Comparison of ENCODE assay signal across 31 cellular contexts in genomic region chr22:29706991-29707390, GRCh38. TPM values are rescaled to one million over a fixed set of nuclear protein-coding genes. Genes with fewer than 3 reads are reported as not detected.
DNase-seq lines count a peak whose midpoint lies in the region; ATAC-seq and TF ChIP-seq lines count a peak whose summit lies in the region.
"Had no signal": no experiment of that assay in that cellular context is flagged by ENCODE, and none has a peak within 500 bp of the region (broad histone marks: within the 10 kb centered on the region; RNA-seq: fewer than 3 reads in every experiment).

No MANE protein-coding gene starts in this region.

- H3K36me3 ChIP-seq in H7 (replicated peaks; ENCODE audit: control insufficient read depth, insufficient read depth, low read length) (no peaks in the 10 kb centered on the region), endodermal cell (ENCODE audit: control insufficient read depth, insufficient read depth, low read length) (no peaks in the 10 kb centered on the region)
- H3K36me3 ChIP-seq: adrenal gland, esophagus squamous epithelium, neural progenitor cell, pancreas, upper lobe of left lung, WERI-Rb-1 had no signal

- H3K36me3 Mint-ChIP-seq in endodermal cell (ENCODE audit: low read depth) = no peaks in the 10 kb centered on the region
- H3K36me3 Mint-ChIP-seq in effector memory CD8-positive, alpha-beta T cell (ENCODE audit: insufficient read depth) = no peaks in the 10 kb centered on the region
- H3K36me3 Mint-ChIP-seq: activated naive CD4-positive, alpha-beta T cell treated with anti-CD3 and anti-CD28 coated beads, Interleukin-2, amount 10 ng/mL, durations not matched to agents 7 days and 5 days; CD8-positive, alpha-beta T cell; neural progenitor cell had no signal

- H3K27ac ChIP-seq in endodermal cell (ENCODE audit: low read depth, low read length) = peak overlapping the region; percentile 72
- H3K27ac ChIP-seq: adrenal gland, esophagus squamous epithelium, HL-60, neural progenitor cell, pancreas, skin epidermis, upper lobe of left lung, WERI-Rb-1 had no signal

- H3K27ac Mint-ChIP-seq in endodermal cell = no peak overlapping the region
- peak overlapping the region in 1 of 2 donors; percentile 30 for H3K27ac Mint-ChIP-seq in effector memory CD8-positive, alpha-beta T cell
- H3K27ac Mint-ChIP-seq: activated naive CD4-positive, alpha-beta T cell treated with anti-CD3 and anti-CD28 coated beads, Interleukin-2, amount 10 ng/mL, durations not matched to agents 7 days and 5 days; activated T-helper 17 cell treated with anti-CD3 and anti-CD28 coated beads, Interleukin-2, amount 50 U/mL, for 72 hours; CD8-positive, alpha-beta T cell had no signal

- WGBS in endodermal cell (ENCODE audit: insufficient coverage in 1 of 2, insufficient read length in 1 of 2), 2 experiments = 81 to 89% methylated on average over 14 to 18 of the region's 18 CpGs

- no peak overlapping the region for H3K4me3 Mint-ChIP-seq in endodermal cell
- H3K4me3 Mint-ChIP-seq in effector memory CD8-positive, alpha-beta T cell = no peak overlapping the region
- H3K4me3 Mint-ChIP-seq: activated naive CD4-positive, alpha-beta T cell treated with anti-CD3 and anti-CD28 coated beads, Interleukin-2, amount 10 ng/mL, durations not matched to agents 7 days and 5 days; activated T-helper 17 cell treated with anti-CD3 and anti-CD28 coated beads, Interleukin-2, amount 50 U/mL, for 72 hours; CD8-positive, alpha-beta T cell; neural progenitor cell had no signal

- no peak for ATAC-seq in effector memory CD8-positive, alpha-beta T cell (replicated peaks)
- ATAC-seq: activated T-helper 17 cell treated with anti-CD3 and anti-CD28 coated beads, Interleukin-2, amount 50 U/mL, for 72 hours; CD8-positive, alpha-beta T cell had no signal

- DNase-seq in NCI-H146 (lab: John Stamatoyannopoulos, UW) = peak; percentile 36
- DNase-seq in NCI-H146 treated with DMSO at 0.1 percent for 48 hours (lab: John Stamatoyannopoulos, UW; ENCODE audit: unreplicated experiment) = no peak
- peak; percentile 48 for DNase-seq in H7
- peak; percentile 81 for DNase-seq in NCI-H774 (lab: John Stamatoyannopoulos, UW)
- no peak for DNase-seq in endodermal cell
- DNase-seq in cerebellum (ENCODE audit: low spot score) = no peak
- no peak for DNase-seq in effector memory CD8-positive, alpha-beta T cell
- no peak for DNase-seq in SIG-M5 (lab: John Stamatoyannopoulos, UW)
- DNase-seq: activated CD4-positive, alpha-beta T cell treated with anti-CD3 and anti-CD28 coated beads for 4 hours; activated naive CD4-positive, alpha-beta T cell treated with anti-CD3 and anti-CD28 coated beads, Interleukin-2, amount 10 ng/mL, durations not matched to agents 7 days and 5 days; adrenal gland; CD8-positive, alpha-beta T cell; dermis blood vessel endothelial cell; DMS53; esophagus squamous epithelium; foreskin melanocyte; Karpas-422; kidney glomerular epithelial cell; NCI-H1930; NCI-H2227 treated with DMSO at 0.1 percent for 48 hours; Right ventricle myocardium superior; stimulated activated naive CD4-positive, alpha-beta T cell; SW 1271; upper lobe of left lung had no signal

- peaks cover 9% of the 10 kb centered on the region for H3K4me1 Mint-ChIP-seq in endodermal cell
- no peaks in the 10 kb centered on the region for H3K4me1 Mint-ChIP-seq in effector memory CD8-positive, alpha-beta T cell (ENCODE audit: low read depth in 2 of 2)
- H3K4me1 Mint-ChIP-seq: activated T-helper 17 cell treated with anti-CD3 and anti-CD28 coated beads, Interleukin-2, amount 50 U/mL, for 72 hours had no signal

- no peak overlapping the region for H3K4me3 ChIP-seq in H7 (ENCODE audit: insufficient read depth, low read depth, low read length)
- H3K4me3 ChIP-seq in endodermal cell (ENCODE audit: low read length) = no peak overlapping the region
- H3K4me3 ChIP-seq: adrenal gland, esophagus squamous epithelium, neural progenitor cell, pancreas, skin epidermis, upper lobe of left lung had no signal

- no peaks in the 10 kb centered on the region for H3K9me3 ChIP-seq in endodermal cell (ENCODE audit: control insufficient read depth, low read length)
- H3K9me3 ChIP-seq: adrenal gland, esophagus squamous epithelium, pancreas, upper lobe of left lung had no signal

- no peak overlapping the region for H3K9ac ChIP-seq in endodermal cell (ENCODE audit: extremely low read depth, low read length, poor library complexity, severe bottlenecking)
- H3K9ac ChIP-seq: neural progenitor cell had no signal

- H3K27me3 ChIP-seq in H7 (ENCODE audit: control insufficient read depth, insufficient read depth, low read length) = peaks cover 12% of the 10 kb centered on the region
- H3K27me3 ChIP-seq in endodermal cell (ENCODE audit: control insufficient read depth, insufficient read depth, low read length, poor library complexity, severe bottlenecking) = peaks cover 9% of the 10 kb centered on the region
- H3K27me3 ChIP-seq: adrenal gland, pancreas, upper lobe of left lung had no signal

- peaks cover 24% of the 10 kb centered on the region for H3K4me1 ChIP-seq in endodermal cell (ENCODE audit: control insufficient read depth, insufficient read depth, low read length)

- peaks cover 30% of the 10 kb centered on the region for H3K27me3 Mint-ChIP-seq in endodermal cell (ENCODE audit: insufficient read depth)
- H3K27me3 Mint-ChIP-seq in effector memory CD8-positive, alpha-beta T cell = peaks cover 3 to 43% of the 10 kb centered on the region in 2 donors

- no peaks in the 10 kb centered on the region for H3K9me3 Mint-ChIP-seq in endodermal cell
- H3K9me3 Mint-ChIP-seq in effector memory CD8-positive, alpha-beta T cell = no peaks in the 10 kb centered on the region
- H3K9me3 Mint-ChIP-seq: activated naive CD4-positive, alpha-beta T cell treated with anti-CD3 and anti-CD28 coated beads, Interleukin-2, amount 10 ng/mL, durations not matched to agents 7 days and 5 days; activated T-helper 17 cell treated with anti-CD3 and anti-CD28 coated beads, Interleukin-2, amount 50 U/mL, for 72 hours; CD8-positive, alpha-beta T cell; neural progenitor cell had no signal

- no peak for TF ChIP-seq CTCF in endodermal cell (conservative IDR thresholded peaks at IDR 0.05)

RNA-seq across cellular contexts. Expression of gene CABP7, which starts 12.8 kb away (rescaled TPM):
- 0.11 TPM in 1 of 2 replicates, not detected in the other for total RNA-seq in H7 (2014; rRNA removed; shearing (Covaris generic))
- under 1 TPM in 1 of 2 donors, not detected in 1; 0.26 TPM for total RNA-seq in endodermal cell
- 17.0 TPM for polyA plus RNA-seq in endodermal cell (2013, experiment 1 of 2)
- polyA plus RNA-seq in endodermal cell (2013, experiment 2 of 2) = 13.5 TPM
- total RNA-seq in cerebellum = 12.5 TPM
- total RNA-seq: dermis blood vessel endothelial cell, lower leg skin, Right ventricle myocardium superior had no signal

RNA-seq across cellular contexts. Expression of gene ZMAT5, which starts 59.8 kb away (rescaled TPM):
- 35.6 and 38.5 TPM in 2 replicates for total RNA-seq in H7 (2014; rRNA removed; shearing (Covaris generic))
- total RNA-seq in endodermal cell = 10 to 100 TPM; 15.5 to 22.5 TPM
- polyA plus RNA-seq in endodermal cell (2013, experiment 1 of 2) = 25.9 TPM
- 22.2 TPM for polyA plus RNA-seq in endodermal cell (2013, experiment 2 of 2)
- 9.3 TPM for total RNA-seq in cerebellum

Comparison
In these comparisons a context has a peak if more than half of its experiments do, and no peak if none do; other contexts are left out.
1. DNase-seq: peak in NCI-H146 (single experiment), H7 (single experiment) and NCI-H774 (single experiment); none in NCI-H146 treated with DMSO at 0.1 percent for 48 hours (single experiment), endodermal cell (single experiment), cerebellum (single experiment), effector memory CD8-positive, alpha-beta T cell (0 of 3) and SIG-M5 (single experiment).
2. RNA of gene CABP7, which starts 12.8 kb away (total RNA-seq): 12.5 TPM in cerebellum (single experiment); 0.26 TPM in endodermal cell and 0.11 TPM in H7; every median in the first group is over 10 times any median in the second.